21 cellular contexts compared by ENCODE assay signal in the genomic region with DNA sequence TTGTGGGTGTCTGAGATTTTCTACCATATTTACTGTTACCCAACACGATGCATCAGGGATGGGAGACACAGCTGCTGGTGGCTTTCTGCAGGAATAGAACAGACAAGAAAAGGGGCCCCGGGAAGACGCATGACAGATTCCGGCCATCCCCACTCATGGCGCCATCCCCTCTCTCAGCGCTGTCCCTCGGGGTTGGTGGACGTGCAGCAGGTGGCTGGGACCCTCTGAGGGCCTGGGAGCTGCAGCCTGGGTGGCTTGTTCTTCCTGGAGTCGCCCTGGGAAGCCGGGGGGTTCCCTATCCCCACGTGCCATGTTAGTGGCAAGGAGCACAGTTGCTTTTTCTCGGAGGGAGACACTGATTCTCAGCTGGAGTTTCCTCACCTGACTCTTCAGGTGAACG.
DNase-seq lines count a peak whose midpoint lies in the region; ATAC-seq, FAIRE-seq and TF ChIP-seq lines count a peak whose summit lies in the region.
"Had no signal": no experiment of that assay in that cellular context is flagged by ENCODE, and none has a peak within 500 bp of the region (broad histone marks: within the 10 kb centered on the region; RNA-seq: fewer than 3 reads in every experiment).

No MANE protein-coding gene starts in this region.

- intact Hi-C loops in breast epithelium (cut with DNase I; ENCODE audit: low total_unique reads) (no loop called here), MCF 10A (cut with micrococcal nuclease) (no loop called here), K562 (cut with micrococcal nuclease) (no loop called here)

- WGBS in K562 (ENCODE audit: insufficient coverage, low coverage, missing lambda C conversion rate): 0% methylated on average over 10 of the region's 13 CpGs

- H3K4me2 ChIP-seq in K562 (ENCODE audit: insufficient read depth, low read length): no peak overlapping the region
- H3K4me2 ChIP-seq: BLaER1, GM23338, PC-9 had no signal

- H3K9me3 Mint-ChIP-seq in MCF 10A (ENCODE audit: unreplicated experiment) (peaks cover 7% of the 10 kb centered on the region), neural crest cell (no peaks in the 10 kb centered on the region)
- H3K9me3 Mint-ChIP-seq: GM23338 had no signal

- no peaks in the 10 kb centered on the region for H3K4me1 Mint-ChIP-seq in MCF 10A (ENCODE audit: insufficient read depth, unreplicated experiment)
- peaks cover 65% of the 10 kb centered on the region for H3K4me1 Mint-ChIP-seq in neural crest cell

- no peak overlapping the region for H3K9ac ChIP-seq in K562 (ENCODE audit: insufficient read depth in 1 of 2, low read depth in 2 of 2, low read length in 2 of 2)
- H3K9ac ChIP-seq: BLaER1 had no signal

- no peak for DNase-seq in breast epithelium (ENCODE audit: low spot score in 2 of 2)
- DNase-seq in MCF 10A (ENCODE audit: unreplicated experiment): no peak
- no peak for DNase-seq in K562 (ENCODE audit: extremely low read depth in 1 of 4, low spot score in 3 of 4)
- DNase-seq in neural crest cell (ENCODE audit: low read depth, low spot score): no peak
- no peak for DNase-seq in iPS-NIHi7 (ENCODE audit: extremely low spot score)
- DNase-seq in NCI-H524 treated with DMSO at 0.1 percent for 48 hours (lab: John Stamatoyannopoulos, UW): no peak
- DNase-seq: DMS 273 treated with DMSO at 0.1 percent for 48 hours, GDM1, NCI-H1436, NCI-H2029 treated with DMSO at 0.1 percent for 48 hours, NCI-H2171 treated with DMSO at 0.1 percent for 48 hours, NCI-H446 treated with DMSO at 0.1 percent for 48 hours, NCI-H82, PC-9 had no signal

- H3K27me3 ChIP-seq in breast epithelium (no peaks in the 10 kb centered on the region), K562 (ENCODE audit: control insufficient read depth in 2 of 2, insufficient read depth in 2 of 2, low read length in 2 of 2) (no peaks in the 10 kb centered on the region; a peak in 2 of 5 replicates)
- H3K27me3 ChIP-seq: BLaER1 had no signal

- H3K36me3 Mint-ChIP-seq in MCF 10A (ENCODE audit: insufficient read depth, unreplicated experiment): no peaks in the 10 kb centered on the region
- no peaks in the 10 kb centered on the region for H3K36me3 Mint-ChIP-seq in neural crest cell (ENCODE audit: low read depth)

- no peaks in the 10 kb centered on the region for H3K9me1 ChIP-seq in K562 (ENCODE audit: control insufficient read depth, insufficient read depth, low read length)

- no peak for TF ChIP-seq RAD21 in K562 (CRISPR knock-in tag; conservative IDR thresholded peaks at IDR 0.05 in 1 of 2, IDR thresholded peaks at IDR 0.05 in 1 of 2)

- H3K79me2 ChIP-seq in K562 (ENCODE audit: control insufficient read depth, insufficient read depth, low read length): no peaks in the 10 kb centered on the region

- H4K20me1 ChIP-seq in K562 (replicated peaks; ENCODE audit: control insufficient read depth, insufficient read depth, low read length): no peaks in the 10 kb centered on the region; the same call in 1 of the 2 replicates

- H3K9me3 ChIP-seq in breast epithelium: no peaks in the 10 kb centered on the region
- no peaks in the 10 kb centered on the region for H3K9me3 ChIP-seq in K562 (replicated peaks; ENCODE audit: control insufficient read depth, insufficient read depth, low read depth, low read length)
- H3K9me3 ChIP-seq: BLaER1 had no signal

- TF ChIP-seq EP300 in K562 (IDR thresholded peaks at IDR 0.05; ENCODE audit: low read length): no peak

- FAIRE-seq in K562 (lab: Jason Lieb, UNC): no peak
- FAIRE-seq: A204.1, GM12878 had no signal

- no peak overlapping the region for H3K27ac Mint-ChIP-seq in MCF 10A (ENCODE audit: low read depth, unreplicated experiment)
- H3K27ac Mint-ChIP-seq in neural crest cell (ENCODE audit: unreplicated experiment): peak overlapping the region; percentile 98

- H3K36me3 ChIP-seq in breast epithelium (no peaks in the 10 kb centered on the region), K562 (ENCODE audit: control insufficient read depth, insufficient read depth, low read length) (no peaks in the 10 kb centered on the region)
- H3K36me3 ChIP-seq: BLaER1 had no signal

- peaks cover 0 to 12% of the 10 kb centered on the region in 2 donors for H3K4me1 ChIP-seq in breast epithelium
- H3K4me1 ChIP-seq in K562 (replicated peaks in 1 of 2; ENCODE audit: control insufficient read depth in 2 of 2, insufficient read depth in 2 of 2, low read length in 2 of 2): no peaks in the 10 kb centered on the region

- no peak overlapping the region for H2AFZ ChIP-seq in K562 (ENCODE audit: low read depth, low read length)
- H2AFZ ChIP-seq: GM23338, PC-9 had no signal

- ATAC-seq in K562: no peak
- ATAC-seq in GM21423 (IDR thresholded peaks at IDR 0.05; ENCODE audit: unreplicated experiment): no peak
- ATAC-seq: GM12878, GM23338, HCT116 had no signal

- no peak for TF ChIP-seq POLR2A in breast epithelium (IDR thresholded peaks at IDR 0.05)
- no peak for TF ChIP-seq POLR2A in K562 (conservative IDR thresholded peaks at IDR 0.05)

- BruUV-seq in MCF 10A (replicated peaks; lab: Mats Ljungman, UMichigan) (no TSS peak), K562 (replicated peaks; lab: Mats Ljungman, UMichigan) (no TSS peak)

- in situ Hi-C loops in K562 (cut with MboI): no loop called here

- no peak overlapping the region for H3K4me3 ChIP-seq in breast epithelium
- no peak overlapping the region for H3K4me3 ChIP-seq in K562
- H3K4me3 ChIP-seq: BLaER1, GM12878, GM23338, PC-9 had no signal

- H3K4me3 Mint-ChIP-seq in MCF 10A (ENCODE audit: unreplicated experiment) (no peak overlapping the region), neural crest cell (peak overlapping the region; percentile 82)
- H3K4me3 Mint-ChIP-seq: GM23338 had no signal

- CTCF ChIA-PET in MCF 10A (lab: Yijun Ruan, JAX): no interaction called here
- CTCF ChIA-PET in K562 (lab: Yijun Ruan, JAX; ENCODE audit: low intra/inter-chr PET ratio): no interaction called here

- POLR2A ChIA-PET in MCF 10A (lab: Yijun Ruan, JAX): no interaction called here
- POLR2A ChIA-PET in K562 (lab: Yijun Ruan, JAX): interaction anchor here (0.7 kb wide), 1 partner anchor 945 kb away, joined by 3 read pairs; no protein-coding TSS in a partner anchor

- TF ChIP-seq CTCF in breast epithelium (IDR thresholded peaks at IDR 0.05): no peak
- no peak for TF ChIP-seq CTCF in MCF 10A (IDR thresholded peaks at IDR 0.05; ENCODE audit: unreplicated experiment)
- no peak for TF ChIP-seq CTCF in K562 (IDR thresholded peaks at IDR 0.05 in 2 of 3, conservative IDR thresholded peaks at IDR 0.05 in 1 of 3; ENCODE audit: insufficient read depth in 2 of 3, low read depth in 1 of 3, low read length in 3 of 3)
- TF ChIP-seq CTCF in neural crest cell (conservative IDR thresholded peaks at IDR 0.05): no peak

- H3K27ac ChIP-seq in breast epithelium (peak overlapping the region; percentile 58 to 81), K562 (ENCODE audit: extremely low read depth, low read depth, low read length) (no peak overlapping the region), temporal lobe (ENCODE audit: low read depth, low read length) (peak overlapping the region; percentile 84)
- H3K27ac ChIP-seq: PC-9 had no signal

- H3K27me3 Mint-ChIP-seq in MCF 10A (ENCODE audit: insufficient read depth, unreplicated experiment): no peaks in the 10 kb centered on the region
- no peaks in the 10 kb centered on the region for H3K27me3 Mint-ChIP-seq in neural crest cell (ENCODE audit: low read depth)
